12 cellular contexts compared by ENCODE assay signal in the genomic region with DNA sequence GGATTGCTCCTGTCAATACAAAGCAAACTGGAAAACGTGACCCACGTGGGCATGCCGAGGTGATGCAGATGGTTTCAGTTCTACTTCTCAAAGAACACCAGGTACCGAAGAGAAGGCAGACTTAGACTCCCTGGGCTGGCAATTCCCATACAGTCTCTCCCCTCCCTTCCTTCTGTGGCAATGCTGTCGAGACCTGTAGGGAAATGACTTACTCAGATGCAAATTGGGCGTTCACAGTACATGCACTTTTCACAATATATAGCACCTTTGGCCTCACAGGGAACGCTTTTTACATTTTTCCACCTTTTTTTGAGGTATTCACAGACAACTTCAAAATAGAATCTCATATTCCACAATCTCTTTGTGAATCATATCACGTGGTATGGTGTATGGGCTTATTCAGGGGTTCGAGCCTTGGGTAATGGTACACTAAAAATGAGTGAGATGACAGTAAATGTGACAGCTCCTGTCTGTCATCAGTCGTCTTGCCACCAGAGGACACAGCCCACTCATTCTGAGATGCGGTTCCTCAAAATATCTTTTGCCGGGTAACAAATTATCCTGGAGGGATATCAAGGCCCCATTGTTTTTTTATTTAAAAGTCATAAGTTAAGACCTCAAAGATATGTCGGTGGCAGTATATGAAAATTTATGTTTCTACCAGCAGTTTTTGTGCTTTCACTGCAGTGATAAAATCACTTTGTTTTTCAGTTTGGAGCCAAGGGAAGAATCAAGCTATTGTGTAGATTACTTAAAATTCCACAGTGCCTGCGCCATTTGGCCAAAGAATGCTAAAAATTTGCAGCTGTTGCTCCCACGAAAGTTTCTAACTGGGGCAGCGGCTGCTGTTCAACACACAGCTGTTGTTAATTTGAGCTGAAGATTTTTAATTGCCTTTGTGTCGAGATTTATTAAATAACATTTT.
A peak's percentile ranks its signal among the peaks of the same experiment; 100 is the strongest.
DNase-seq lines count a peak whose midpoint lies in the region; ATAC-seq and TF ChIP-seq lines count a peak whose summit lies in the region.
"Had no signal": no experiment of that assay in that cellular context is flagged by ENCODE, and none has a peak within 500 bp of the region (broad histone marks: within the 10 kb centered on the region; RNA-seq: fewer than 3 reads in every experiment).

No MANE protein-coding gene starts in this region.

- DNase-seq in NCI-H526 (lab: John Stamatoyannopoulos, UW) (peak; percentile 73 to 86), esophagus muscularis mucosa (ENCODE audit: extremely low spot score) (no peak), mucosa of gallbladder (ENCODE audit: low spot score) (peak; percentile 18), NOMO-1 treated with DMSO at 0.1 percent for 48 hours (lab: John Stamatoyannopoulos, UW; ENCODE audit: unreplicated experiment) (no peak), GM10266 (ENCODE audit: extremely low spot score) (no peak)
- DNase-seq: activated gamma-delta T cell treated with Interleukin-2 at 50 U/mL for 16 hours, mucosa of descending colon, SIG-M5 had no signal

- H3K27ac ChIP-seq in ACC112 (ENCODE audit: low read depth, low read length) (peak overlapping the region; percentile 82), esophagus muscularis mucosa (replicated peaks in 1 of 4) (peak overlapping the region; percentile 32 to 61 (median 46))
- H3K27ac ChIP-seq: BLaER1 treated with 17β-estradiol and CSF1 and Interleukin-3, amounts not matched to agents 10 nM and 100 nM had no signal

- TF ChIP-seq EP300 in esophagus muscularis mucosa (IDR thresholded peaks at IDR 0.05) = no peak

- peaks cover 0 to 8% (median 2%) of the 10 kb centered on the region in 4 donors for H3K9me3 ChIP-seq in esophagus muscularis mucosa
- H3K9me3 ChIP-seq: mucosa of descending colon had no signal

- H3K27me3 ChIP-seq in ACC112 (ENCODE audit: insufficient read depth, low read length) = no peaks in the 10 kb centered on the region
- H3K27me3 ChIP-seq in esophagus muscularis mucosa = no peaks in the 10 kb centered on the region
- H3K27me3 ChIP-seq: BLaER1 treated with 17β-estradiol and CSF1 and Interleukin-3, amounts not matched to agents 10 nM and 100 nM had no signal

- H3K4me1 ChIP-seq in ACC112 (ENCODE audit: control insufficient read depth, insufficient read depth, low read length, unreplicated experiment) (peaks cover 41% of the 10 kb centered on the region), esophagus muscularis mucosa (peaks cover 2 to 15% (median 13%) of the 10 kb centered on the region in 4 donors)

- H3K4me3 ChIP-seq in ACC112 (ENCODE audit: low read depth, low read length) (no peak overlapping the region; the same call in 1 of the 2 replicates), esophagus muscularis mucosa (no peak overlapping the region)
- H3K4me3 ChIP-seq: BLaER1 treated with 17β-estradiol and CSF1 and Interleukin-3, amounts not matched to agents 10 nM and 100 nM; mucosa of descending colon had no signal

- WGBS in esophagus muscularis mucosa = 60% methylated on average over 17 of the region's 17 CpGs

- H3K36me3 ChIP-seq in ACC112 (ENCODE audit: insufficient read depth, low read length) = no peaks in the 10 kb centered on the region
- H3K36me3 ChIP-seq in esophagus muscularis mucosa = no peaks in the 10 kb centered on the region
- H3K36me3 ChIP-seq: BLaER1 treated with 17β-estradiol and CSF1 and Interleukin-3, amounts not matched to agents 10 nM and 100 nM had no signal

- intact Hi-C loops in esophagus muscularis mucosa (cut with DNase I) = no loop called here

- ATAC-seq in GM18517 (IDR thresholded peaks at IDR 0.05; ENCODE audit: unreplicated experiment) = no peak
- ATAC-seq in HG02885 (IDR thresholded peaks at IDR 0.05; ENCODE audit: poor library complexity, unreplicated experiment) = no peak
- ATAC-seq: mucosa of descending colon had no signal

- no peaks in the 10 kb centered on the region for H3K79me2 ChIP-seq in ACC112 (ENCODE audit: control insufficient read depth, insufficient read depth, low read length, unreplicated experiment)

- peak overlapping the region; percentile 65 for H2AFZ ChIP-seq in ACC112 (ENCODE audit: low read length, unreplicated experiment)

- TF ChIP-seq POLR2A in esophagus muscularis mucosa (IDR thresholded peaks at IDR 0.05; ENCODE audit: low read depth) = no peak

- TF ChIP-seq CTCF in esophagus muscularis mucosa (IDR thresholded peaks at IDR 0.05) = no peak
- no peak for TF ChIP-seq CTCF in GM10266 (IDR thresholded peaks at IDR 0.05; ENCODE audit: control insufficient read depth, insufficient read depth, low read depth, missing control alignments)

Comparison
In these comparisons a context has a peak if more than half of its experiments do, and no peak if none do; other contexts are left out.
1. DNase-seq: peak in NCI-H526 (2 of 2) and mucosa of gallbladder (single experiment); none in esophagus muscularis mucosa (single experiment), NOMO-1 treated with DMSO at 0.1 percent for 48 hours (single experiment) and GM10266 (single experiment).